In genomic region chr11:1006762-1007161, GRCh38 we compare ENCODE assay signal across 16 cellular contexts. TPM values are rescaled to one million over a fixed set of nuclear protein-coding genes. Genes with fewer than 3 reads are reported as not detected.
DNase-seq lines count a peak whose midpoint lies in the region; ATAC-seq and TF ChIP-seq lines count a peak whose summit lies in the region.
"Had no signal": no experiment of that assay in that cellular context is flagged by ENCODE, and none has a peak within 500 bp of the region (broad histone marks: within the 10 kb centered on the region; RNA-seq: fewer than 3 reads in every experiment).

No MANE protein-coding gene starts in this region.

- H3K27me3 ChIP-seq in ovary: no peaks in the 10 kb centered on the region
- H3K27me3 ChIP-seq: adrenal gland had no signal

- H3K4me3 ChIP-seq in ovary: no peak overlapping the region
- H3K4me3 ChIP-seq: adrenal gland had no signal

- 33 to 36% (median 36%) methylated on average over 13 of the region's 13 CpGs for WGBS in ovary, 3 donors

- TF ChIP-seq POLR2A in ovary (IDR thresholded peaks at IDR 0.05): no peak

- H3K27ac ChIP-seq in ovary: no peak overlapping the region

- H3K36me3 ChIP-seq in ovary: no peaks in the 10 kb centered on the region

- peaks cover 2% of the 10 kb centered on the region for H3K4me1 ChIP-seq in ovary (ENCODE audit: insufficient read depth)
- H3K4me1 ChIP-seq: adrenal gland had no signal

- no peaks in the 10 kb centered on the region for H3K9me3 ChIP-seq in ovary
- H3K9me3 ChIP-seq: adrenal gland had no signal

- intact Hi-C loops in ovary (cut with DNase I): loop anchor here in 1 of 4 donors (10.0 kb wide), 1 partner anchor 152 kb away; no protein-coding TSS in a partner anchor

- no peak for ATAC-seq in GM18498 (IDR thresholded peaks at IDR 0.05; ENCODE audit: unreplicated experiment)
- ATAC-seq in GM18502 (IDR thresholded peaks at IDR 0.05; ENCODE audit: poor library complexity, unreplicated experiment): no peak
- no peak for ATAC-seq in HG02798 (IDR thresholded peaks at IDR 0.05; ENCODE audit: poor library complexity, unreplicated experiment)
- ATAC-seq: HCT116; stimulated activated naive CD8-positive, alpha-beta T cell treated with anti-CD3 and anti-CD28 coated beads, Interleukin-15, Interleukin-2, amounts not matched to agents 100 U/mL and 50 U/mL, for 24 hours had no signal

- no peak for TF ChIP-seq CTCF in ovary (IDR thresholded peaks at IDR 0.05)

- DNase-seq in COR-L47 (lab: John Stamatoyannopoulos, UW) (peak; percentile 58), NCI-H2107 (lab: John Stamatoyannopoulos, UW) (peak; percentile 59), cerebellar nuclear complex (lab: John Stamatoyannopoulos, UW) (peak; percentile 96 to 98), ovary (peak in 3 of 5 donors; percentile 26 to 63 (median 47)), COLO668 (lab: John Stamatoyannopoulos, UW; ENCODE audit: unreplicated experiment) (no peak)
- DNase-seq: DMS79; Karpas-422; NK-92 treated with Interleukin-12 subunit alpha and Interleukin-12 subunit beta, amount 100 ng/mL, for 24 hours; SIG-M5; stimulated activated naive CD8-positive, alpha-beta T cell treated with anti-CD3 and anti-CD28 coated beads, Interleukin-15, Interleukin-2, amounts not matched to agents 100 U/mL and 50 U/mL, for 24 hours had no signal

- TF ChIP-seq EP300 in ovary (IDR thresholded peaks at IDR 0.05): no peak

RNA-seq across cellular contexts. Expression of gene MUC6, which starts 29.8 kb away (rescaled TPM):
- 1 to 10 TPM in 1 of 7 donors, under 1 TPM in 5, not detected in 1; 0.23 to 7.2 (median 0.41) TPM for total RNA-seq in ovary
- polyA plus RNA-seq in ovary: under 1 TPM; 0.02 to 0.06 TPM
- total RNA-seq: activated T-helper 1 cell treated with anti-CD3 and anti-CD28 coated beads, Interleukin-12 subunit alpha, Interleukin-12 subunit beta, Interleukin-2, Interleukin-4 antibody, amounts not matched to agents 30 ng/mL and 10 ng/mL and 1 ng/mL, durations not matched to agents 14 hours and 24 hours and 36 hours had no signal
